In genomic region chr2:227455200-227455599, GRCh38 we compare ENCODE assay signal across 22 cellular contexts. TPM values are rescaled to one million over a fixed set of nuclear protein-coding genes. Genes with fewer than 3 reads are reported as not detected.
DNase-seq lines count a peak whose midpoint lies in the region; ATAC-seq and TF ChIP-seq lines count a peak whose summit lies in the region.
"Had no signal": no experiment of that assay in that cellular context is flagged by ENCODE, and none has a peak within 500 bp of the region (broad histone marks: within the 10 kb centered on the region; RNA-seq: fewer than 3 reads in every experiment).

No MANE protein-coding gene starts in this region.

- intact Hi-C loops in gastrocnemius medialis (cut with DNase I; ENCODE audit: low total_unique reads) (no loop called here), left lung (cut with DNase I) (no loop called here)

- H3K4me1 ChIP-seq in gastrocnemius medialis = no peaks in the 10 kb centered on the region
- H3K4me1 ChIP-seq in left lung = peaks cover 3 to 38% of the 10 kb centered on the region in 2 donors

- H3K36me3 ChIP-seq in gastrocnemius medialis = no peaks in the 10 kb centered on the region
- H3K36me3 ChIP-seq in left lung = no peaks in the 10 kb centered on the region
- H3K36me3 ChIP-seq: colonic mucosa, ovary, suprapubic skin had no signal

- peak overlapping the region; percentile 43 for H3K4me3 Mint-ChIP-seq in stimulated activated naive CD8-positive, alpha-beta T cell treated with anti-CD3 and anti-CD28 coated beads, Interleukin-15, Interleukin-2, amounts not matched to agents 100 ng/mL and 50 ng/mL, for 24 hours
- peak overlapping the region; percentile 19 for H3K4me3 Mint-ChIP-seq in activated naive CD8-positive, alpha-beta T cell treated with anti-CD3 and anti-CD28 coated beads, Interleukin-2, amount 50 U/mL, for 24 hours
- H3K4me3 Mint-ChIP-seq: endodermal cell had no signal

- TF ChIP-seq CTCF in gastrocnemius medialis (IDR thresholded peaks at IDR 0.05 in 4 of 5, conservative IDR thresholded peaks at IDR 0.05 in 1 of 5) = no peak
- TF ChIP-seq CTCF in left lung (IDR thresholded peaks at IDR 0.05) = no peak

- H3K27me3 Mint-ChIP-seq in stimulated activated naive CD8-positive, alpha-beta T cell treated with anti-CD3 and anti-CD28 coated beads, Interleukin-15, Interleukin-2, amounts not matched to agents 100 ng/mL and 50 ng/mL, for 24 hours = no peaks in the 10 kb centered on the region
- no peaks in the 10 kb centered on the region for H3K27me3 Mint-ChIP-seq in activated naive CD8-positive, alpha-beta T cell treated with anti-CD3 and anti-CD28 coated beads, Interleukin-2, amount 50 U/mL, for 24 hours
- H3K27me3 Mint-ChIP-seq: naive thymus-derived CD8-positive, alpha-beta T cell had no signal

- DNase-seq in stimulated activated naive CD8-positive, alpha-beta T cell treated with anti-CD3 and anti-CD28 coated beads, Interleukin-15, Interleukin-2, amounts not matched to agents 100 U/mL and 50 U/mL, for 24 hours = no peak
- DNase-seq in activated naive CD8-positive, alpha-beta T cell treated with anti-CD3 and anti-CD28 coated beads, Interleukin-2, amount 50 U/mL, for 24 hours = no peak
- DNase-seq in gastrocnemius medialis (no peak), left lung (no peak), epidermal melanocyte (ENCODE audit: insufficient read length, low spot score) (no peak)
- DNase-seq: activated CD4-positive, CD25-positive, alpha-beta regulatory T cell treated with anti-CD3 and anti-CD28 coated beads, Interleukin-2, amount 50 U/mL, for 72 hours; colonic mucosa; endodermal cell; glutamatergic neuron; Kasumi-1; left cardiac atrium; naive thymus-derived CD8-positive, alpha-beta T cell; NCI-H1105; NCI-H2081; NK-92 treated with Interleukin-12 subunit alpha and Interleukin-12 subunit beta, amount 100 ng/mL, for 24 hours; ovary; right cardiac atrium; stimulated activated CD8-positive, alpha-beta memory T cell treated with anti-CD3 and anti-CD28 coated beads, Interleukin-4, amount 100 ng/mL, for 48 hours had no signal

- in situ Hi-C loops in gastrocnemius medialis (cut with MboI; ENCODE audit: low sequenced_read_pairs in 4 of 4) = loop anchor here in 1 of 4 donors (25.0 kb wide), 1 partner anchor 307 kb away; no protein-coding TSS in a partner anchor

- H3K27ac ChIP-seq in gastrocnemius medialis = no peak overlapping the region
- peak overlapping the region in 1 of 2 donors; percentile 1 for H3K27ac ChIP-seq in left lung
- H3K27ac ChIP-seq: colonic mucosa, ovary, suprapubic skin had no signal

- H3K36me3 Mint-ChIP-seq in stimulated activated naive CD8-positive, alpha-beta T cell treated with anti-CD3 and anti-CD28 coated beads, Interleukin-15, Interleukin-2, amounts not matched to agents 100 ng/mL and 50 ng/mL, for 24 hours (ENCODE audit: low read depth) = no peaks in the 10 kb centered on the region
- no peaks in the 10 kb centered on the region for H3K36me3 Mint-ChIP-seq in activated naive CD8-positive, alpha-beta T cell treated with anti-CD3 and anti-CD28 coated beads, Interleukin-2, amount 50 U/mL, for 24 hours (ENCODE audit: low read depth)
- H3K36me3 Mint-ChIP-seq: naive thymus-derived CD8-positive, alpha-beta T cell had no signal

- H3K4me3 ChIP-seq in gastrocnemius medialis (no peak overlapping the region), left lung (no peak overlapping the region)
- H3K4me3 ChIP-seq: colonic mucosa, ovary, suprapubic skin had no signal

- peaks cover 84% of the 10 kb centered on the region for H3K4me1 Mint-ChIP-seq in stimulated activated naive CD8-positive, alpha-beta T cell treated with anti-CD3 and anti-CD28 coated beads, Interleukin-15, Interleukin-2, amounts not matched to agents 100 ng/mL and 50 ng/mL, for 24 hours (ENCODE audit: low read depth)
- peaks cover 82% of the 10 kb centered on the region for H3K4me1 Mint-ChIP-seq in activated naive CD8-positive, alpha-beta T cell treated with anti-CD3 and anti-CD28 coated beads, Interleukin-2, amount 50 U/mL, for 24 hours
- H3K4me1 Mint-ChIP-seq: endodermal cell had no signal

- no peak for ATAC-seq in stimulated activated naive CD8-positive, alpha-beta T cell treated with anti-CD3 and anti-CD28 coated beads, Interleukin-15, Interleukin-2, amounts not matched to agents 100 U/mL and 50 U/mL, for 24 hours
- ATAC-seq in GM21576 (IDR thresholded peaks at IDR 0.05; ENCODE audit: unreplicated experiment) = peak; percentile 41
- ATAC-seq in activated naive CD8-positive, alpha-beta T cell treated with anti-CD3 and anti-CD28 coated beads, Interleukin-2, amount 50 U/mL, for 24 hours = no peak
- no peak for ATAC-seq in gastrocnemius medialis
- ATAC-seq in HG02571 (IDR thresholded peaks at IDR 0.05; ENCODE audit: unreplicated experiment) = no peak
- ATAC-seq in left lung = no peak
- ATAC-seq: left cardiac atrium; naive thymus-derived CD8-positive, alpha-beta T cell; right cardiac atrium had no signal

- H3K27ac Mint-ChIP-seq in stimulated activated naive CD8-positive, alpha-beta T cell treated with anti-CD3 and anti-CD28 coated beads, Interleukin-15, Interleukin-2, amounts not matched to agents 100 ng/mL and 50 ng/mL, for 24 hours = peak overlapping the region; percentile 62
- peak overlapping the region; percentile 77 for H3K27ac Mint-ChIP-seq in activated naive CD8-positive, alpha-beta T cell treated with anti-CD3 and anti-CD28 coated beads, Interleukin-2, amount 50 U/mL, for 24 hours
- H3K27ac Mint-ChIP-seq: endodermal cell had no signal

- no peaks in the 10 kb centered on the region for H3K9me3 Mint-ChIP-seq in stimulated activated naive CD8-positive, alpha-beta T cell treated with anti-CD3 and anti-CD28 coated beads, Interleukin-15, Interleukin-2, amounts not matched to agents 100 ng/mL and 50 ng/mL, for 24 hours
- H3K9me3 Mint-ChIP-seq in activated naive CD8-positive, alpha-beta T cell treated with anti-CD3 and anti-CD28 coated beads, Interleukin-2, amount 50 U/mL, for 24 hours = no peaks in the 10 kb centered on the region
- H3K9me3 Mint-ChIP-seq: endodermal cell; naive thymus-derived CD8-positive, alpha-beta T cell had no signal

- H3K27me3 ChIP-seq in gastrocnemius medialis (no peaks in the 10 kb centered on the region), left lung (no peaks in the 10 kb centered on the region)
- H3K27me3 ChIP-seq: colonic mucosa, ovary, suprapubic skin had no signal

- no peaks in the 10 kb centered on the region for H3K9me3 ChIP-seq in gastrocnemius medialis
- no peaks in the 10 kb centered on the region for H3K9me3 ChIP-seq in left lung
- H3K9me3 ChIP-seq: colonic mucosa, ovary, suprapubic skin had no signal

- TF ChIP-seq POLR2A in gastrocnemius medialis (IDR thresholded peaks at IDR 0.05) = no peak

RNA-seq across cellular contexts. Expression of gene AGFG1, which starts 16.8 kb away (rescaled TPM):
- total RNA-seq in gastrocnemius medialis = 10 to 100 TPM; 55.1 to 75.6 (median 61.5) TPM
- 100 to 1,000 TPM in 1 of 2 donors, 10 to 100 TPM in 1; 69.8 to 118 TPM for total RNA-seq in left lung
